In the genomic region with DNA sequence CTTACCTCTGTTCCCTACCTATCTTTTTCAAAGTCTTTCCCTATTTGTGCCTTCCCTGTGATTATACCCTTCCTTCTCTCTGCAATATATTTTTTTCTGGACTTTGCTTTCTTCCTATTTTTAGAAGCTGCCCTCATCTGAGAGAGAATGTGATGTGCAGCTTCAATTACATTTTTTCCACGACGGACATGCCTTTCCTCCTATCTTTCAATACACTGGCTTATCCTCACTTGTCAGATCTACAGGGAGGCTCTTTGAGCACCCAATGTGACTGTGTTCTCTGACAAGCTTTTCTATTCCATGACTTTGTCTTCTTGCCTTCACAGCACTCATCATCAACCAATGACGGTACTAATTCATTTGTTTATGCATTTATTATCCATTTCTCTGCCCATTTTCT, we compare ENCODE assay signal across 4 cellular contexts.
"Had no signal": no experiment of that assay in that cellular context is flagged by ENCODE, and none has a peak within 500 bp of the region (broad histone marks: within the 10 kb centered on the region; RNA-seq: fewer than 3 reads in every experiment).

No MANE protein-coding gene starts in this region.

- H3K4me2 ChIP-seq: GM23338 had no signal

- DNase-seq: H9, HCEC 1CT, IMR-90 had no signal

- ATAC-seq: GM23338 had no signal

- H2AFZ ChIP-seq: GM23338 had no signal

- H3K4me3 ChIP-seq: GM23338 had no signal
